ENCODE assay signal across 1 cellular context in genomic region chr14:67392728-67393314, GRCh38.
TF ChIP-seq lines count a peak whose summit lies in the region.

No MANE protein-coding gene starts in this region.

TF ChIP-seq in HepG2, 621 proteins besides CTCF, POLR2A, EP300 and RAD21 (continued from another document and continues in another):
- TF ChIP-seq PRDM4 (CRISPR knock-in tag; IDR thresholded peaks at IDR 0.05; ENCODE audit: borderline replicate concordance) (no peak), CSRNP1 (CRISPR knock-in tag; IDR thresholded peaks at IDR 0.05) (no peak), ZNF816 (CRISPR knock-in tag; IDR thresholded peaks at IDR 0.05; ENCODE audit: borderline replicate concordance) (no peak), ZNF737 (CRISPR knock-in tag; IDR thresholded peaks at IDR 0.05; ENCODE audit: borderline replicate concordance) (no peak), KLF6 (CRISPR knock-in tag; IDR thresholded peaks at IDR 0.05) (no peak), ZNF34 (CRISPR knock-in tag; IDR thresholded peaks at IDR 0.05; ENCODE audit: borderline replicate concordance) (no peak), MAFG (CRISPR knock-in tag; IDR thresholded peaks at IDR 0.05) (no peak), KAT7 (CRISPR knock-in tag; IDR thresholded peaks at IDR 0.05; ENCODE audit: borderline replicate concordance) (no peak), ESRRA (CRISPR knock-in tag; IDR thresholded peaks at IDR 0.05; ENCODE audit: low read depth) (peak; percentile 98), NONO (IDR thresholded peaks at IDR 0.05) (no peak), NONO (CRISPR knock-in tag; conservative IDR thresholded peaks at IDR 0.05) (no peak), PHF8 (CRISPR knock-in tag; IDR thresholded peaks at IDR 0.05) (no peak), PBX3 (CRISPR knock-in tag; IDR thresholded peaks at IDR 0.05; ENCODE audit: borderline replicate concordance) (no peak), ZNF350 (CRISPR knock-in tag; IDR thresholded peaks at IDR 0.05; ENCODE audit: borderline replicate concordance, low read depth) (0 out of 2 replicates have a peak, but pooled peaks have one; percentile 28), HNF4A (CRISPR knock-in tag; IDR thresholded peaks at IDR 0.05) (peak; percentile 57; the same call in 1 of the 2 replicates), MEF2D (CRISPR knock-in tag; IDR thresholded peaks at IDR 0.05) (no peak), ZNF121 (CRISPR knock-in tag; IDR thresholded peaks at IDR 0.05) (no peak), GLI4 (CRISPR knock-in tag; IDR thresholded peaks at IDR 0.05; ENCODE audit: borderline replicate concordance) (no peak), WIZ (CRISPR knock-in tag; IDR thresholded peaks at IDR 0.05) (no peak), KDM3A (CRISPR knock-in tag; IDR thresholded peaks at IDR 0.05; ENCODE audit: low read depth) (no peak), MED13 (CRISPR knock-in tag; IDR thresholded peaks at IDR 0.05) (no peak), CREB1 (IDR thresholded peaks at IDR 0.05) (no peak), CREB1 (CRISPR knock-in tag; IDR thresholded peaks at IDR 0.05) (no peak), SMAD1 (CRISPR knock-in tag; IDR thresholded peaks at IDR 0.05; ENCODE audit: borderline replicate concordance, low read depth) (no peak), DR1 (CRISPR knock-in tag; IDR thresholded peaks at IDR 0.05) (no peak), ZNF292 (CRISPR knock-in tag; IDR thresholded peaks at IDR 0.05; ENCODE audit: borderline replicate concordance, low read depth) (peak; percentile 16; the same call in 1 of the 2 replicates), ZNF772 (CRISPR knock-in tag; IDR thresholded peaks at IDR 0.05) (no peak), ONECUT2 (CRISPR knock-in tag; IDR thresholded peaks at IDR 0.05) (no peak), ZNF607 (CRISPR knock-in tag; IDR thresholded peaks at IDR 0.05; ENCODE audit: borderline replicate concordance) (no peak), BORCS8-MEF2B (CRISPR knock-in tag; IDR thresholded peaks at IDR 0.05) (0 out of 2 replicates have a peak, but pooled peaks have one; percentile 12), GATAD2A (CRISPR knock-in tag; IDR thresholded peaks at IDR 0.05) (0 out of 2 replicates have a peak, but pooled peaks have one; percentile 27), ERF (CRISPR knock-in tag; IDR thresholded peaks at IDR 0.05) (no peak), RBM22 (optimal IDR thresholded peaks at IDR 0.05; ENCODE audit: low read length) (no peak), ZNF687 (CRISPR knock-in tag; IDR thresholded peaks at IDR 0.05) (peak; percentile 63), ZNF160 (CRISPR knock-in tag; IDR thresholded peaks at IDR 0.05) (no peak), ZSCAN21 (CRISPR knock-in tag; IDR thresholded peaks at IDR 0.05; ENCODE audit: borderline replicate concordance) (no peak), RFXAP (CRISPR knock-in tag; IDR thresholded peaks at IDR 0.05; ENCODE audit: borderline replicate concordance) (no peak), SALL1 (CRISPR knock-in tag; IDR thresholded peaks at IDR 0.05) (peak; percentile 30; the same call in 1 of the 2 replicates), USF2 (IDR thresholded peaks at IDR 0.05; ENCODE audit: low read depth, low read length) (no peak), USF2 (CRISPR knock-in tag; IDR thresholded peaks at IDR 0.05; ENCODE audit: borderline replicate concordance) (no peak), RBM39 (IDR thresholded peaks at IDR 0.05; ENCODE audit: low read depth, low read length, poor library complexity, severe bottlenecking) (no peak), GFI1 (CRISPR knock-in tag; IDR thresholded peaks at IDR 0.05; ENCODE audit: borderline replicate concordance) (no peak), ZNF768 (CRISPR knock-in tag; IDR thresholded peaks at IDR 0.05) (peak; percentile 28; the same call in 1 of the 2 replicates), KDM5B (CRISPR knock-in tag; IDR thresholded peaks at IDR 0.05; ENCODE audit: borderline replicate concordance) (peak; percentile 50; the same call in 1 of the 2 replicates), HDAC6 (IDR thresholded peaks at IDR 0.05; ENCODE audit: low read depth, low read length) (no peak), ZNF720 (CRISPR knock-in tag; IDR thresholded peaks at IDR 0.05) (no peak), ZMYM4 (CRISPR knock-in tag; IDR thresholded peaks at IDR 0.05) (peak; percentile 41; the same call in 1 of the 2 replicates), YEATS2 (CRISPR knock-in tag; IDR thresholded peaks at IDR 0.05; ENCODE audit: borderline replicate concordance) (no peak), NFYC (CRISPR knock-in tag; IDR thresholded peaks at IDR 0.05) (no peak), ZNF713 (CRISPR knock-in tag; IDR thresholded peaks at IDR 0.05) (no peak), ZKSCAN1 (IDR thresholded peaks at IDR 0.05; ENCODE audit: low read length) (no peak), PAWR (CRISPR knock-in tag; IDR thresholded peaks at IDR 0.05; ENCODE audit: borderline replicate concordance) (no peak)
- TF ChIP-seq, protein P1, sequence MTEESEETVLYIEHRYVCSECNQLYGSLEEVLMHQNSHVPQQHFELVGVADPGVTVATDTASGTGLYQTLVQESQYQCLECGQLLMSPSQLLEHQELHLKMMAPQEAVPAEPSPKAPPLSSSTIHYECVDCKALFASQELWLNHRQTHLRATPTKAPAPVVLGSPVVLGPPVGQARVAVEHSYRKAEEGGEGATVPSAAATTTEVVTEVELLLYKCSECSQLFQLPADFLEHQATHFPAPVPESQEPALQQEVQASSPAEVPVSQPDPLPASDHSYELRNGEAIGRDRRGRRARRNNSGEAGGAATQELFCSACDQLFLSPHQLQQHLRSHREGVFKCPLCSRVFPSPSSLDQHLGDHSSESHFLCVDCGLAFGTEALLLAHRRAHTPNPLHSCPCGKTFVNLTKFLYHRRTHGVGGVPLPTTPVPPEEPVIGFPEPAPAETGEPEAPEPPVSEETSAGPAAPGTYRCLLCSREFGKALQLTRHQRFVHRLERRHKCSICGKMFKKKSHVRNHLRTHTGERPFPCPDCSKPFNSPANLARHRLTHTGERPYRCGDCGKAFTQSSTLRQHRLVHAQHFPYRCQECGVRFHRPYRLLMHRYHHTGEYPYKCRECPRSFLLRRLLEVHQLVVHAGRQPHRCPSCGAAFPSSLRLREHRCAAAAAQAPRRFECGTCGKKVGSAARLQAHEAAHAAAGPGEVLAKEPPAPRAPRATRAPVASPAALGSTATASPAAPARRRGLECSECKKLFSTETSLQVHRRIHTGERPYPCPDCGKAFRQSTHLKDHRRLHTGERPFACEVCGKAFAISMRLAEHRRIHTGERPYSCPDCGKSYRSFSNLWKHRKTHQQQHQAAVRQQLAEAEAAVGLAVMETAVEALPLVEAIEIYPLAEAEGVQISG (CRISPR knock-in tag; IDR thresholded peaks at IDR 0.05) = no peak
- TF ChIP-seq, protein P2, sequence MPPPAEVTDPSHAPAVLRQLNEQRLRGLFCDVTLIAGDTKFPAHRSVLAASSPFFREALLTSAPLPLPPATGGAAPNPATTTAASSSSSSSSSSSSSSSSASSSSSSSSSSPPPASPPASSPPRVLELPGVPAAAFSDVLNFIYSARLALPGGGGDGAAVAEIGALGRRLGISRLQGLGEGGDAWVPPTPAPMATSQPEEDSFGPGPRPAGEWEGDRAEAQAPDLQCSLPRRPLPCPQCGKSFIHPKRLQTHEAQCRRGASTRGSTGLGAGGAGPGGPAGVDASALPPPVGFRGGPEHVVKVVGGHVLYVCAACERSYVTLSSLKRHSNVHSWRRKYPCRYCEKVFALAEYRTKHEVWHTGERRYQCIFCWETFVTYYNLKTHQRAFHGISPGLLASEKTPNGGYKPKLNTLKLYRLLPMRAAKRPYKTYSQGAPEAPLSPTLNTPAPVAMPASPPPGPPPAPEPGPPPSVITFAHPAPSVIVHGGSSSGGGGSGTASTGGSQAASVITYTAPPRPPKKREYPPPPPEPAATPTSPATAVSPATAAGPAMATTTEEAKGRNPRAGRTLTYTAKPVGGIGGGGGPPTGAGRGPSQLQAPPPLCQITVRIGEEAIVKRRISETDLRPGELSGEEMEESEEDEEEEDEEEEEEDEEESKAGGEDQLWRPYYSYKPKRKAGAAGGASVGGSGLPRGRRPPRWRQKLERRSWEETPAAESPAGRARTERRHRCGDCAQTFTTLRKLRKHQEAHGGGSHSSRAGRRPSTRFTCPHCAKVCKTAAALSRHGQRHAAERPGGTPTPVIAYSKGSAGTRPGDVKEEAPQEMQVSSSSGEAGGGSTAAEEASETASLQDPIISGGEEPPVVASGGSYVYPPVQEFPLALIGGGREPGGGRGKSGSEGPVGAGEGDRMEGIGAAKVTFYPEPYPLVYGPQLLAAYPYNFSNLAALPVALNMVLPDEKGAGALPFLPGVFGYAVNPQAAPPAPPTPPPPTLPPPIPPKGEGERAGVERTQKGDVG (CRISPR knock-in tag; IDR thresholded peaks at IDR 0.05; ENCODE audit: borderline replicate concordance) = 0 out of 2 replicates have a peak, but pooled peaks have one; percentile 22
